8 cellular contexts compared by ENCODE assay signal in genomic region chr19:5953680-5954213, GRCh38. TPM values are rescaled to one million over a fixed set of nuclear protein-coding genes. Genes with fewer than 3 reads are reported as not detected.
DNase-seq lines count a peak whose midpoint lies in the region; ATAC-seq, FAIRE-seq and TF ChIP-seq lines count a peak whose summit lies in the region.

No MANE protein-coding gene starts in this region.

- no peak overlapping the region for H3K56ac ChIP-seq in H1 (replicated peaks; ENCODE audit: insufficient read length, low read depth, low read length)

- no peak overlapping the region for H4K5ac ChIP-seq in H1 (ENCODE audit: insufficient read length, low read depth, low read length)

- peaks cover 33 to 45% of the 10 kb centered on the region in 2 experiments for H4K20me1 ChIP-seq in H1 (replicated peaks in 1 of 2; ENCODE audit: control insufficient read depth in 1 of 2, insufficient read depth in 2 of 2, low read length in 2 of 2)

- peak overlapping the region; percentile 60 for H4K91ac ChIP-seq in H1 (replicated peaks; ENCODE audit: insufficient read length, low read length)

- no peak for FAIRE-seq in H1 (lab: Jason Lieb, UNC)

- no peak overlapping the region for H3K14ac ChIP-seq in H1 (ENCODE audit: insufficient read length)

- H3K23me2 ChIP-seq in H1 (ENCODE audit: low read depth, low read length): no peaks in the 10 kb centered on the region

- no peak overlapping the region for H2AFZ ChIP-seq in H1 (ENCODE audit: low read length)

- H3K27ac ChIP-seq in H1 (ENCODE audit: low read depth, low read length): no peak overlapping the region

- TF ChIP-seq CTCF in H1 (IDR thresholded peaks at IDR 0.05; ENCODE audit: control extremely low read depth in 1 of 3, insufficient read depth in 1 of 3, low read depth in 1 of 3, low read length in 3 of 3): no peak

- 0 out of 2 replicates have a peak overlapping the region, but pooled peaks have one; percentile 10 for H2BK5ac ChIP-seq in H1 (ENCODE audit: low read depth, low read length)

- peaks cover 0 to 3% (median 0%) of the 10 kb centered on the region in 4 experiments; a peak in 1 of 8 replicates for H3K36me3 ChIP-seq in H1 (ENCODE audit: control insufficient read depth in 2 of 4, insufficient read depth in 4 of 4, low read length in 3 of 4)
- peaks cover 19% of the 10 kb centered on the region for H3K36me3 ChIP-seq in skeletal muscle satellite cell (ENCODE audit: insufficient read depth, low read length)

- H4K8ac ChIP-seq in H1 (ENCODE audit: extremely low read depth, insufficient read depth, low read length): no peak overlapping the region

- H3K9me3 ChIP-seq in H1 (ENCODE audit: insufficient read depth in 2 of 2, low read depth in 1 of 2, low read length in 1 of 2) (no peaks in the 10 kb centered on the region), skeletal muscle satellite cell (replicated peaks; ENCODE audit: low read length) (no peaks in the 10 kb centered on the region)

- TF ChIP-seq EP300 in H1 (IDR thresholded peaks at IDR 0.05; ENCODE audit: borderline replicate concordance in 1 of 2, low read depth in 2 of 2, low read length in 2 of 2): no peak

- POLR2A ChIA-PET in H1 (lab: Charles Lee; ENCODE audit: partially characterized antibody): interaction anchor here (4.0 kb wide), 1 partner anchor 18 kb away, joined by 13 read pairs; no protein-coding TSS in a partner anchor

- H3K4ac ChIP-seq in H1 (replicated peaks; ENCODE audit: insufficient read length, low read depth, low read length): no peak overlapping the region

- H3K4me3 ChIP-seq in H1 (ENCODE audit: extremely low read depth in 1 of 4, insufficient read depth in 2 of 4, low read depth in 3 of 4, low read length in 4 of 4) (no peak overlapping the region; a peak in 1 of 8 replicates), skeletal muscle satellite cell (ENCODE audit: low read length) (peak overlapping the region; percentile 27)

- H3K4me1 ChIP-seq in H1 (replicated peaks in 1 of 4; ENCODE audit: control insufficient read depth in 3 of 4, insufficient read depth in 4 of 4, low read length in 3 of 4): peaks cover 33 to 64% (median 50%) of the 10 kb centered on the region in 4 experiments
- peaks cover 45% of the 10 kb centered on the region for H3K4me1 ChIP-seq in skeletal muscle satellite cell (ENCODE audit: control insufficient read depth, insufficient read depth, low read length)

- H2AK5ac ChIP-seq in H1 (ENCODE audit: low read depth, low read length): peak overlapping the region; percentile 43; the same call in 1 of the 2 replicates

- H2BK20ac ChIP-seq in H1 (ENCODE audit: low read length): no peak overlapping the region

- H3K9ac ChIP-seq in H1 (replicated peaks in 1 of 4; ENCODE audit: extremely low read depth in 1 of 4, low read depth in 3 of 4, low read length in 3 of 4): no peak overlapping the region
- H3K9ac ChIP-seq in skeletal muscle satellite cell (ENCODE audit: low read depth, low read length): peak overlapping the region; percentile 67

- H2BK15ac ChIP-seq in H1 (ENCODE audit: low read length): no peak overlapping the region

- DNase-seq in GM03348 (ENCODE audit: low spot score): peak; percentile 74
- peak; percentile 38 for DNase-seq in activated CD4-positive, CD25-positive, alpha-beta regulatory T cell treated with anti-CD3 and anti-CD28 coated beads, Interleukin-2, amount 50 U/mL, for 72 hours
- DNase-seq in H1 (ENCODE audit: low read depth in 1 of 2, low spot score in 2 of 2): no peak
- no peak for DNase-seq in foreskin melanocyte
- no peak for DNase-seq in D341Med (ENCODE audit: low spot score)
- no peak for DNase-seq in 8988T

- CTCF ChIA-PET in H1 (lab: Charles Lee; ENCODE audit: partially characterized antibody): interaction anchor here (1.8 to 6.0 kb wide), 2 partner anchors 14 to 150 kb away, joined by 5 to 48 read pairs; no protein-coding TSS in a partner anchor

- peaks cover 37% of the 10 kb centered on the region for H3K79me1 ChIP-seq in H1 (ENCODE audit: low read depth, low read length)

- ATAC-seq in GM18858 (IDR thresholded peaks at IDR 0.05; ENCODE audit: unreplicated experiment): no peak

- H3K27me3 ChIP-seq in H1 (replicated peaks in 1 of 4; ENCODE audit: control insufficient read depth in 3 of 4, extremely low read depth in 1 of 4, insufficient read depth in 3 of 4, low read length in 3 of 4) (no peaks in the 10 kb centered on the region; a peak in 1 of 7 replicates), skeletal muscle satellite cell (ENCODE audit: control insufficient read depth, insufficient read depth, low read length) (no peaks in the 10 kb centered on the region)

- TF ChIP-seq RAD21 in H1 (IDR thresholded peaks at IDR 0.05 in 1 of 2, conservative IDR thresholded peaks at IDR 0.05 in 1 of 2; ENCODE audit: low read depth in 2 of 2, low read length in 2 of 2): no peak

- 73% methylated on average over 17 of the region's 17 CpGs; no CpG with 5 or more reads in 1 of the 2 experiments for WGBS in H1 (ENCODE audit: extremely low coverage in 1 of 2, insufficient coverage in 1 of 2, insufficient read length in 1 of 2, insufficient replicate concordance in 2 of 2, low coverage in 1 of 2, low lambda C conversion rate in 2 of 2, missing lambda C conversion rate in 1 of 2), 2 experiments

- peak overlapping the region; percentile 49 for H3K18ac ChIP-seq in H1 (ENCODE audit: extremely low read depth, low read length)

- peaks cover 9 to 94% of the 10 kb centered on the region in 2 experiments for H3K79me2 ChIP-seq in H1 (ENCODE audit: control insufficient read depth in 1 of 2, insufficient read depth in 2 of 2, low read length in 2 of 2)

- TF ChIP-seq POLR2A in H1 (IDR thresholded peaks at IDR 0.05; ENCODE audit: control extremely low read depth in 1 of 2, low read depth in 2 of 2, low read length in 2 of 2): no peak

- H2BK120ac ChIP-seq in H1 (replicated peaks; ENCODE audit: low read depth, low read length): peak overlapping the region; percentile 3

- peak overlapping the region; percentile 64; the same call in 1 of the 2 replicates for H2BK12ac ChIP-seq in H1 (ENCODE audit: low read depth, low read length)

- H3K4me2 ChIP-seq in H1 (ENCODE audit: insufficient read depth in 1 of 2, low read depth in 2 of 2, low read length in 2 of 2): peak overlapping the region in 1 of 2 experiments; percentile 65; a peak in 1 of 4 replicates
- H3K4me2 ChIP-seq in skeletal muscle satellite cell (ENCODE audit: low read length): peak overlapping the region; percentile 68

- H3K23ac ChIP-seq in H1 (ENCODE audit: insufficient read length): no peak overlapping the region

TF ChIP-seq in H1, 55 proteins besides CTCF, POLR2A, EP300 and RAD21 (continues in another document):
- no peak for TF ChIP-seq TEAD4 (IDR thresholded peaks at IDR 0.05; ENCODE audit: low read depth, low read length)
- TF ChIP-seq RNF2 (IDR thresholded peaks at IDR 0.05; ENCODE audit: borderline replicate concordance, low read depth, low read length, missing control alignments, poor library complexity, severe bottlenecking): no peak
- no peak for TF ChIP-seq KDM5A (IDR thresholded peaks at IDR 0.05; ENCODE audit: low read length)
- TF ChIP-seq ASH2L (IDR thresholded peaks at IDR 0.05; ENCODE audit: low read length): no peak

RNA-seq across cellular contexts. Expression of gene RANBP3, which starts 24.2 kb away (rescaled TPM):
- 87.0 and 95.4 TPM in 2 replicates for total RNA-seq in H1 (2021; fragmentation: NEBNext Ultra II Directional; extraction: Animal tissue kit (Norgen Biotek cat#: 25700))
- polyA plus RNA-seq in H1 (2011; rRNA removed): 122 and 159 TPM in 2 replicates
- 120 TPM for polyA plus RNA-seq in H1 (2011; cell fraction: cytosol; rRNA removed)
- 149 TPM for polyA plus RNA-seq in H1 (2011; cell fraction: nucleus; rRNA removed)
- 62.4 to 96.0 TPM (median 89.7 TPM) in 4 replicates for polyA plus RNA-seq in H1 (2012, experiment 1 of 2)
- polyA plus RNA-seq in H1 (2012, experiment 2 of 2): 57.9 TPM
- 102 TPM for polyA plus RNA-seq in H1 (2013, experiment 1 of 2)
- 98.7 TPM for polyA plus RNA-seq in H1 (2013, experiment 2 of 2)
- polyA minus RNA-seq in H1 (2011; rRNA and poly(A)+ RNA removed): 52.2 and 53.3 TPM in 2 replicates
- polyA minus RNA-seq in H1 (2011; cell fraction: cytosol; rRNA and poly(A)+ RNA removed): 65.6 TPM
- 34.1 TPM for polyA minus RNA-seq in H1 (2011; cell fraction: nucleus; rRNA and poly(A)+ RNA removed)
- total RNA-seq in skeletal muscle satellite cell (2012; rRNA removed): 30.6 and 42.1 TPM in 2 replicates

RNA-seq across cellular contexts. Expression of gene CAPS, which starts 39.7 kb away (rescaled TPM):
- total RNA-seq in H1 (2021; fragmentation: NEBNext Ultra II Directional; extraction: Animal tissue kit (Norgen Biotek cat#: 25700)): 1.8 and 2.1 TPM in 2 replicates
- 2.4 and 4.2 TPM in 2 replicates for polyA plus RNA-seq in H1 (2011; rRNA removed)
- polyA plus RNA-seq in H1 (2011; cell fraction: cytosol; rRNA removed): 4.2 TPM
- 8.2 TPM for polyA plus RNA-seq in H1 (2011; cell fraction: nucleus; rRNA removed)
- polyA plus RNA-seq in H1 (2012, experiment 1 of 2): 1.9 to 3.7 TPM (median 2.8 TPM) in 4 replicates
- polyA plus RNA-seq in H1 (2012, experiment 2 of 2): 1.7 TPM
- polyA plus RNA-seq in H1 (2013, experiment 1 of 2): 2.1 TPM
- polyA plus RNA-seq in H1 (2013, experiment 2 of 2): 1.4 TPM
- 0.24 and 0.47 TPM in 2 replicates for polyA minus RNA-seq in H1 (2011; rRNA and poly(A)+ RNA removed)
- 0.66 TPM for polyA minus RNA-seq in H1 (2011; cell fraction: cytosol; rRNA and poly(A)+ RNA removed)
- 1.1 TPM for polyA minus RNA-seq in H1 (2011; cell fraction: nucleus; rRNA and poly(A)+ RNA removed)
- total RNA-seq in skeletal muscle satellite cell (2012; rRNA removed): 2.6 and 6.1 TPM in 2 replicates

RNA-seq across cellular contexts. Expression of gene VMAC, which starts 49.1 kb away (rescaled TPM):
- 1.2 and 1.3 TPM in 2 replicates for total RNA-seq in H1 (2021; fragmentation: NEBNext Ultra II Directional; extraction: Animal tissue kit (Norgen Biotek cat#: 25700))
- polyA plus RNA-seq in H1 (2011; rRNA removed): 2.2 and 3.9 TPM in 2 replicates
- polyA plus RNA-seq in H1 (2011; cell fraction: cytosol; rRNA removed): 3.9 TPM
- polyA plus RNA-seq in H1 (2011; cell fraction: nucleus; rRNA removed): 5.9 TPM
- 1.3 to 2.1 TPM (median 1.8 TPM) in 4 replicates for polyA plus RNA-seq in H1 (2012, experiment 1 of 2)
- 1.1 TPM for polyA plus RNA-seq in H1 (2012, experiment 2 of 2)
- 1.2 TPM for polyA plus RNA-seq in H1 (2013, experiment 1 of 2)
- polyA plus RNA-seq in H1 (2013, experiment 2 of 2): 1.5 TPM
- polyA minus RNA-seq in H1 (2011; rRNA and poly(A)+ RNA removed): 0.56 and 1.1 TPM in 2 replicates
- 2.6 TPM for polyA minus RNA-seq in H1 (2011; cell fraction: cytosol; rRNA and poly(A)+ RNA removed)
- 2.6 TPM for polyA minus RNA-seq in H1 (2011; cell fraction: nucleus; rRNA and poly(A)+ RNA removed)
- 3.1 and 3.3 TPM in 2 replicates for total RNA-seq in skeletal muscle satellite cell (2012; rRNA removed)

RNA-seq across cellular contexts. Expression of gene NDUFA11, which starts 50.2 kb away (rescaled TPM):
- 205 and 206 TPM in 2 replicates for total RNA-seq in H1 (2021; fragmentation: NEBNext Ultra II Directional; extraction: Animal tissue kit (Norgen Biotek cat#: 25700))
- 1,037 and 1,353 TPM in 2 replicates for polyA plus RNA-seq in H1 (2011; rRNA removed)
- polyA plus RNA-seq in H1 (2011; cell fraction: cytosol; rRNA removed): 521 TPM
- polyA plus RNA-seq in H1 (2011; cell fraction: nucleus; rRNA removed): 400 TPM
- polyA plus RNA-seq in H1 (2012, experiment 1 of 2): 90.6 to 331 TPM (median 298 TPM) in 4 replicates
- 720 TPM for polyA plus RNA-seq in H1 (2012, experiment 2 of 2)
- 258 TPM for polyA plus RNA-seq in H1 (2013, experiment 1 of 2)
- 272 TPM for polyA plus RNA-seq in H1 (2013, experiment 2 of 2)
- polyA minus RNA-seq in H1 (2011; rRNA and poly(A)+ RNA removed): 28.0 and 42.3 TPM in 2 replicates
- 42.3 TPM for polyA minus RNA-seq in H1 (2011; cell fraction: cytosol; rRNA and poly(A)+ RNA removed)
- polyA minus RNA-seq in H1 (2011; cell fraction: nucleus; rRNA and poly(A)+ RNA removed): 35.8 TPM
- total RNA-seq in skeletal muscle satellite cell (2012; rRNA removed): 330 and 417 TPM in 2 replicates

Comparison
In these comparisons a context has a peak if more than half of its experiments do, and no peak if none do; other contexts are left out.
1. DNase-seq: peak in GM03348 (single experiment) and activated CD4-positive, CD25-positive, alpha-beta regulatory T cell treated with anti-CD3 and anti-CD28 coated beads, Interleukin-2, amount 50 U/mL, for 72 hours (single experiment); none in H1 (0 of 2), foreskin melanocyte (single experiment), D341Med (single experiment) and 8988T (single experiment).